In the genomic region with DNA sequence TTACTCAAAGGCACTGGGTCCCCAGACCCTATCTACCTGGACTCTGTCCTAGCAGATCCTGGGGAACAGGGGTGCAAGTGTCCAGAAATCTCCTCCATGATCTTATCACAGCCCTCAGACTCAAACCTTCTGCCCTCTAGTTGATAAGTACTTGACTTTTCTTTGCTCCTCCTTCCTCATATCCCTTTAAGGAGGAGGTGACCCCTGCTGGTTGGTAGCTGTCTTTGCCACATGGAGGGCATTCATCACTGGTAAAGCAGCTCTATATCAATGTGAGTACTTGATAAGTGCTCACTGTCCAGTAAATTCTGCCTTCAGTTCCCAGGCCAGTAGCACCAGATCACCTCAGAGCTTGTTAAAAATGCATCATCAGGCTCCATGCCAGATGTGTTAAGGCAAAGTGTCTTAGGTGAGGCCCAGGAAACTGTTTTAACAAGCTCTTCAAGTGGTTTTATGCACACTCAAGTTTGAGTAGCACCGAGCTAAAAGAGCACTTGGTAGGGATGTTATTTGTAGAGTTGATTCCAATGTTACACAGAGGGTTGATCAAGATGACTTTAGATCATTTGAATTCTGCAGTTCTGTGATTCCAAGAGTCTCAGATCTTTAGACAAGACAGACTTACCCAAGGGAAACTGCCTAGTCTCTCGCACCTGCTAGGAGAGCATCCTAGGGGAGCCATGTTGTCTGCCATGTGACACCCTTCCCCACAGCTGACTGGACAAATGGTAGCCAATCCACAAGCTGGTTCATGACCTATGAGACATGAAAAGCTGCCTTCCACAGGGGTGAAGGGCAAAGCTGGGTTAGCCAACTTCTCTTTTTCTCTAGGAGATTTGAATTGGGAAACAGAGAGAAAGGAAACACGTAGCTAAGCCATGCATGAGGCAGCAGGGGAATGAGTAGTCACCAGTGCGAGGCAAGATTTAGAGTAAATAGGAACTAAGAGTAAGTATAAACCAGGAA, we compare ENCODE assay signal across 8 cellular contexts. TPM values are rescaled to one million over a fixed set of nuclear protein-coding genes. Genes with fewer than 3 reads are reported as not detected.
DNase-seq lines count a peak whose midpoint lies in the region; ATAC-seq and TF ChIP-seq lines count a peak whose summit lies in the region.

No MANE protein-coding gene starts in this region.

- no peak overlapping the region for H3K4me3 Mint-ChIP-seq in T-helper 2 cell treated with Interferon-gamma antibody and Interleukin-4, amounts not matched to agents 5 μg/mL and 100 μg/mL, for 36 hours

- H3K27ac Mint-ChIP-seq in T-helper 2 cell treated with Interferon-gamma antibody and Interleukin-4, amounts not matched to agents 5 μg/mL and 100 μg/mL, for 36 hours: no peak overlapping the region

- DNase-seq in Caki2 (ENCODE audit: low read depth): peak; percentile 50
- DNase-seq in NCI-H187 treated with DMSO at 0.1 percent for 48 hours (lab: John Stamatoyannopoulos, UW): peak; percentile 66
- peak; percentile 45 for DNase-seq in T-helper 2 cell treated with Interferon-gamma antibody and Interleukin-4, amounts not matched to agents 5 μg/mL and 100 μg/mL, for 36 hours (ENCODE audit: low spot score)
- DNase-seq in dermis microvascular lymphatic vessel endothelial cell (ENCODE audit: low read depth in 2 of 2): peak; percentile 10 to 74
- DNase-seq in lung microvascular endothelial cell (ENCODE audit: low read depth in 2 of 2): peak; percentile 49 to 80
- peak; percentile 38 for DNase-seq in transverse colon
- no peak for DNase-seq in T1000 (lab: John Stamatoyannopoulos, UW)

- peaks cover 27% of the 10 kb centered on the region for H3K4me1 Mint-ChIP-seq in T-helper 2 cell treated with Interferon-gamma antibody and Interleukin-4, amounts not matched to agents 5 μg/mL and 100 μg/mL, for 36 hours (ENCODE audit: low read depth)

- peak; percentile 69 for ATAC-seq in GM21576 (IDR thresholded peaks at IDR 0.05; ENCODE audit: unreplicated experiment)

- peak; percentile 27 to 49 (median 44) for TF ChIP-seq CTCF in transverse colon (IDR thresholded peaks at IDR 0.05)

- no peaks in the 10 kb centered on the region for H3K9me3 Mint-ChIP-seq in T-helper 2 cell treated with Interferon-gamma antibody and Interleukin-4, amounts not matched to agents 5 μg/mL and 100 μg/mL, for 36 hours

- TF ChIP-seq POLR2A in transverse colon (IDR thresholded peaks at IDR 0.05): no peak

- no peak overlapping the region for H3K4me3 ChIP-seq in transverse colon

- no peak overlapping the region for H3K27ac ChIP-seq in transverse colon

- no peak for TF ChIP-seq EP300 in transverse colon (IDR thresholded peaks at IDR 0.05; ENCODE audit: low read depth)

- H3K27me3 Mint-ChIP-seq in T-helper 2 cell treated with Interferon-gamma antibody and Interleukin-4, amounts not matched to agents 5 μg/mL and 100 μg/mL, for 36 hours (ENCODE audit: low read depth): peaks cover 13% of the 10 kb centered on the region

- WGBS in transverse colon (ENCODE audit: low coverage in 1 of 2), 2 donors: 61% methylated on average over 4 of the region's 4 CpGs; no CpG with 5 or more reads in 1 of the 2 donors

- in situ Hi-C loops in Caki2 (cut with HindIII; ENCODE audit: low pct_unique_long_range_greater_than_20kb, low sequenced_read_pairs): no loop called here
- in situ Hi-C loops in transverse colon (cut with MboI; ENCODE audit: low pct_ligation_motif_present in 1 of 4, low pct_unique_long_range_greater_than_20kb in 1 of 4, low sequenced_read_pairs in 3 of 4): no loop called here

- H3K36me3 ChIP-seq in transverse colon: no peaks in the 10 kb centered on the region

- no peaks in the 10 kb centered on the region for H3K36me3 Mint-ChIP-seq in T-helper 2 cell treated with Interferon-gamma antibody and Interleukin-4, amounts not matched to agents 5 μg/mL and 100 μg/mL, for 36 hours (ENCODE audit: low read depth)

- no peaks in the 10 kb centered on the region for H3K4me1 ChIP-seq in transverse colon

- no peaks in the 10 kb centered on the region for H3K27me3 ChIP-seq in transverse colon

- H3K9me3 ChIP-seq in transverse colon: no peaks in the 10 kb centered on the region

- intact Hi-C loops in transverse colon (cut with DNase I; ENCODE audit: low total_unique reads): no loop called here

RNA-seq across cellular contexts. Expression of gene TREML2, which starts 18.6 kb away (rescaled TPM):
- not detected in 2 replicates for total RNA-seq in Caki2 (2014; rRNA removed; shearing (Covaris generic); ENCODE audit: low replicate concordance)
- total RNA-seq in dermis microvascular lymphatic vessel endothelial cell (not detected in 2 replicates), lung microvascular endothelial cell (not detected in 2 replicates), transverse colon (under 1 TPM in 2 of 4 donors, not detected in 2; 0.14 to 0.64 TPM)

RNA-seq across cellular contexts. Expression of gene TREM2, which starts 19.4 kb away (rescaled TPM):
- total RNA-seq in Caki2 (2014; rRNA removed; shearing (Covaris generic); ENCODE audit: low replicate concordance): not detected in 2 replicates
- total RNA-seq in dermis microvascular lymphatic vessel endothelial cell (not detected in 2 replicates), lung microvascular endothelial cell (not detected in 2 replicates), transverse colon (1 to 10 TPM in 1 of 4 donors, not detected in 3; 1.5 TPM)

RNA-seq across cellular contexts. Expression of gene TREML1, which starts 28.2 kb away (rescaled TPM):
- not detected in 2 replicates for total RNA-seq in Caki2 (2014; rRNA removed; shearing (Covaris generic); ENCODE audit: low replicate concordance)
- total RNA-seq in dermis microvascular lymphatic vessel endothelial cell: not detected in 2 replicates
- total RNA-seq in lung microvascular endothelial cell: not detected in 2 replicates
- total RNA-seq in transverse colon: not detected

RNA-seq across cellular contexts. Expression of gene TREML4, which starts 45.8 kb away (rescaled TPM):
- not detected in 2 replicates for total RNA-seq in Caki2 (2014; rRNA removed; shearing (Covaris generic); ENCODE audit: low replicate concordance)
- total RNA-seq in dermis microvascular lymphatic vessel endothelial cell (not detected in 2 replicates), lung microvascular endothelial cell (not detected in 2 replicates), transverse colon (not detected)
